In the genomic region with DNA sequence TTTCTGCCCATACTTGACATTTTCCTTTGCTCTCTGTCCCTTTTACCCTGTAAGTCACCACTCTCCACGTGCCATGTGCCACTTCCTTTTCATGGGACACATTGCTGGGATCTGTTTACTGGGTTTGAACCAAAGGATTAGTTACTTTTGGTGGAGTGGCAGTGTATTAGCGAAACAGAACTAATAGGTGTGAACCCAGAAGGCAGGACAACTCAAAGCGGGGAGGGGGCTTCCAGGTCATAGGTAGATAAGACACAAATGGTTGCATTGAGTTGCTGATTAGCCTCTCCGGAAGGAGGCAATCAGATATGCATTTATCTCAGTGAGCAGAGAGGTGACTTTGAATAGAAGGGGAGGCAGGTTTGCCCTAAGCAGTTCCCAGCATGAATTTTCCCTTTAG, we compare ENCODE assay signal across 8 cellular contexts. TPM values are rescaled to one million over a fixed set of nuclear protein-coding genes. Genes with fewer than 3 reads are reported as not detected.
DNase-seq lines count a peak whose midpoint lies in the region; ATAC-seq and TF ChIP-seq lines count a peak whose summit lies in the region.

No MANE protein-coding gene starts in this region.

- H3K27me3 ChIP-seq in CD4-positive, CD25-positive, alpha-beta regulatory T cell (ENCODE audit: control insufficient read depth, insufficient read depth, low read length) = peaks cover 1% of the 10 kb centered on the region
- no peaks in the 10 kb centered on the region for H3K27me3 ChIP-seq in neural cell (ENCODE audit: insufficient read depth, low read depth, low read length)

- no peaks in the 10 kb centered on the region for H3K9me3 ChIP-seq in CD4-positive, CD25-positive, alpha-beta regulatory T cell (ENCODE audit: control insufficient read depth in 2 of 2, low read length in 2 of 2)
- no peaks in the 10 kb centered on the region for H3K9me3 ChIP-seq in neural cell (ENCODE audit: low read length)

- no peak for TF ChIP-seq CTCF in neural cell (IDR thresholded peaks at IDR 0.05; ENCODE audit: poor library complexity, severe bottlenecking)

- H3K4me1 Mint-ChIP-seq in CD4-positive, CD25-positive, alpha-beta regulatory T cell = peaks cover 11 to 52% (median 32%) of the 10 kb centered on the region in 4 donors
- H3K4me1 Mint-ChIP-seq in dendritic cell treated with granulocyte-macrophage colony-stimulating factor and Interleukin-4, amounts not matched to agents 40 ng/mL and 50 ng/mL, for 4 days (ENCODE audit: low read depth) = peaks cover 21% of the 10 kb centered on the region

- peaks cover 12% of the 10 kb centered on the region for H3K27me3 Mint-ChIP-seq in CD4-positive, CD25-positive, alpha-beta regulatory T cell
- H3K27me3 Mint-ChIP-seq in dendritic cell treated with granulocyte-macrophage colony-stimulating factor and Interleukin-4, amounts not matched to agents 40 ng/mL and 50 ng/mL, for 4 days = peaks cover 14% of the 10 kb centered on the region

- TF ChIP-seq RAD21 in neural cell (conservative IDR thresholded peaks at IDR 0.05) = no peak

- H4K20me1 ChIP-seq in neural cell (ENCODE audit: insufficient read depth) = no peaks in the 10 kb centered on the region

- H3K4me3 ChIP-seq in CD4-positive, CD25-positive, alpha-beta regulatory T cell (ENCODE audit: low read depth, low read length) = peak overlapping the region; percentile 95
- peak overlapping the region; percentile 89 for H3K4me3 ChIP-seq in neural cell (ENCODE audit: low read length)

- peak overlapping the region; percentile 78 for H3K27ac ChIP-seq in CD4-positive, CD25-positive, alpha-beta regulatory T cell (ENCODE audit: insufficient read depth, low read length, poor library complexity, severe bottlenecking)
- peak overlapping the region; percentile 86 for H3K27ac ChIP-seq in neural cell (ENCODE audit: low read length)

- H3K9me3 Mint-ChIP-seq in CD4-positive, CD25-positive, alpha-beta regulatory T cell = peaks cover 0 to 7% (median 0%) of the 10 kb centered on the region in 7 donors
- no peaks in the 10 kb centered on the region for H3K9me3 Mint-ChIP-seq in dendritic cell treated with granulocyte-macrophage colony-stimulating factor and Interleukin-4, amounts not matched to agents 40 ng/mL and 50 ng/mL, for 4 days

- ATAC-seq in CD4-positive, CD25-positive, alpha-beta regulatory T cell (ENCODE audit: low read depth in 2 of 2) = no peak
- ATAC-seq in GM19328 (IDR thresholded peaks at IDR 0.05; ENCODE audit: unreplicated experiment) = no peak

- TF ChIP-seq EP300 in neural cell (conservative IDR thresholded peaks at IDR 0.05; ENCODE audit: poor library complexity, severe bottlenecking) = no peak

- intact Hi-C loops in dendritic cell treated with granulocyte-macrophage colony-stimulating factor and Interleukin-4, amounts not matched to agents 40 ng/mL and 50 ng/mL, for 4 days (cut with micrococcal nuclease) = loop anchor here (10.0 kb wide), 1 partner anchor 322 kb away; no protein-coding TSS in a partner anchor

- no peak for DNase-seq in CD4-positive, CD25-positive, alpha-beta regulatory T cell
- DNase-seq in NCI-H69 (lab: John Stamatoyannopoulos, UW) (peak; percentile 22), HPDE6-E6E7 (ENCODE audit: extremely low spot score) (no peak), HK-2 (ENCODE audit: unreplicated experiment) (no peak), NCI-H446 treated with DMSO at 0.1 percent for 48 hours (lab: John Stamatoyannopoulos, UW) (no peak)

- peak overlapping the region; percentile 90 to 99 (median 98) for H3K4me3 Mint-ChIP-seq in CD4-positive, CD25-positive, alpha-beta regulatory T cell
- peak overlapping the region; percentile 97 for H3K4me3 Mint-ChIP-seq in dendritic cell treated with granulocyte-macrophage colony-stimulating factor and Interleukin-4, amounts not matched to agents 40 ng/mL and 50 ng/mL, for 4 days

- H3F3A ChIP-seq in neural cell (ENCODE audit: insufficient read depth, low read length, poor library complexity, severe bottlenecking) = no peaks in the 10 kb centered on the region

- H3K4me2 ChIP-seq in neural cell (ENCODE audit: low read length) = peak overlapping the region; percentile 91

- H3K9ac ChIP-seq in neural cell (ENCODE audit: low read length) = peak overlapping the region; percentile 82

- H3K36me3 ChIP-seq in CD4-positive, CD25-positive, alpha-beta regulatory T cell (ENCODE audit: control insufficient read depth, insufficient read depth, low read length) = peaks cover 3% of the 10 kb centered on the region
- H3K36me3 ChIP-seq in neural cell (ENCODE audit: insufficient read depth, low read length) = no peaks in the 10 kb centered on the region

- peak overlapping the region; percentile 91 for H2AFZ ChIP-seq in neural cell (ENCODE audit: low read depth, low read length)

- peak overlapping the region; percentile 88 to 95 (median 94) for H3K27ac Mint-ChIP-seq in CD4-positive, CD25-positive, alpha-beta regulatory T cell
- peak overlapping the region; percentile 77 for H3K27ac Mint-ChIP-seq in dendritic cell treated with granulocyte-macrophage colony-stimulating factor and Interleukin-4, amounts not matched to agents 40 ng/mL and 50 ng/mL, for 4 days

- peaks cover 15% of the 10 kb centered on the region for H3K36me3 Mint-ChIP-seq in CD4-positive, CD25-positive, alpha-beta regulatory T cell
- H3K36me3 Mint-ChIP-seq in dendritic cell treated with granulocyte-macrophage colony-stimulating factor and Interleukin-4, amounts not matched to agents 40 ng/mL and 50 ng/mL, for 4 days (ENCODE audit: low read depth) = peaks cover 31% of the 10 kb centered on the region

- H3K4me1 ChIP-seq in CD4-positive, CD25-positive, alpha-beta regulatory T cell (ENCODE audit: control insufficient read depth, insufficient read depth, low read length, poor library complexity, severe bottlenecking) = peaks cover 23% of the 10 kb centered on the region

- no peaks in the 10 kb centered on the region for H3K9me2 ChIP-seq in neural cell (ENCODE audit: insufficient read depth, low read length)

- peaks cover 21% of the 10 kb centered on the region for H3K79me2 ChIP-seq in neural cell (replicated peaks; ENCODE audit: insufficient read depth, low read length)

TF ChIP-seq in neural cell, 6 proteins besides CTCF, POLR2A, EP300 and RAD21:
- TF ChIP-seq POLR2AphosphoS5 (IDR thresholded peaks at IDR 0.05) (no peak), SMC3 (conservative IDR thresholded peaks at IDR 0.05; ENCODE audit: poor library complexity) (no peak), EZH2 (IDR thresholded peaks at IDR 0.05; ENCODE audit: borderline replicate concordance, insufficient read depth, low read length, poor library complexity, severe bottlenecking) (no peak), MXI1 (conservative IDR thresholded peaks at IDR 0.05; ENCODE audit: poor library complexity, severe bottlenecking) (peak; percentile 36), TAF1 (IDR thresholded peaks at IDR 0.05; ENCODE audit: low read depth) (peak; percentile 18)
- TF ChIP-seq, protein P1, sequence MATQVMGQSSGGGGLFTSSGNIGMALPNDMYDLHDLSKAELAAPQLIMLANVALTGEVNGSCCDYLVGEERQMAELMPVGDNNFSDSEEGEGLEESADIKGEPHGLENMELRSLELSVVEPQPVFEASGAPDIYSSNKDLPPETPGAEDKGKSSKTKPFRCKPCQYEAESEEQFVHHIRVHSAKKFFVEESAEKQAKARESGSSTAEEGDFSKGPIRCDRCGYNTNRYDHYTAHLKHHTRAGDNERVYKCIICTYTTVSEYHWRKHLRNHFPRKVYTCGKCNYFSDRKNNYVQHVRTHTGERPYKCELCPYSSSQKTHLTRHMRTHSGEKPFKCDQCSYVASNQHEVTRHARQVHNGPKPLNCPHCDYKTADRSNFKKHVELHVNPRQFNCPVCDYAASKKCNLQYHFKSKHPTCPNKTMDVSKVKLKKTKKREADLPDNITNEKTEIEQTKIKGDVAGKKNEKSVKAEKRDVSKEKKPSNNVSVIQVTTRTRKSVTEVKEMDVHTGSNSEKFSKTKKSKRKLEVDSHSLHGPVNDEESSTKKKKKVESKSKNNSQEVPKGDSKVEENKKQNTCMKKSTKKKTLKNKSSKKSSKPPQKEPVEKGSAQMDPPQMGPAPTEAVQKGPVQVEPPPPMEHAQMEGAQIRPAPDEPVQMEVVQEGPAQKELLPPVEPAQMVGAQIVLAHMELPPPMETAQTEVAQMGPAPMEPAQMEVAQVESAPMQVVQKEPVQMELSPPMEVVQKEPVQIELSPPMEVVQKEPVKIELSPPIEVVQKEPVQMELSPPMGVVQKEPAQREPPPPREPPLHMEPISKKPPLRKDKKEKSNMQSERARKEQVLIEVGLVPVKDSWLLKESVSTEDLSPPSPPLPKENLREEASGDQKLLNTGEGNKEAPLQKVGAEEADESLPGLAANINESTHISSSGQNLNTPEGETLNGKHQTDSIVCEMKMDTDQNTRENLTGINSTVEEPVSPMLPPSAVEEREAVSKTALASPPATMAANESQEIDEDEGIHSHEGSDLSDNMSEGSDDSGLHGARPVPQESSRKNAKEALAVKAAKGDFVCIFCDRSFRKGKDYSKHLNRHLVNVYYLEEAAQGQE (IDR thresholded peaks at IDR 0.05; ENCODE audit: borderline replicate concordance) = no peak

RNA-seq across cellular contexts. Expression of a gene that starts 0.9 kb away (rescaled TPM):
- 14.6 TPM for total RNA-seq in CD4-positive, CD25-positive, alpha-beta regulatory T cell
- polyA plus RNA-seq in CD4-positive, CD25-positive, alpha-beta regulatory T cell = 1 to 10 TPM; 5.9 to 8.2 (median 7.2) TPM
- 24.6 and 30.4 TPM in 2 replicates for polyA plus RNA-seq in neural cell
- polyA minus RNA-seq in neural cell = 21.9 and 27.9 TPM in 2 replicates

RNA-seq across cellular contexts. Expression of a gene that starts 12.0 kb away (rescaled TPM):
- total RNA-seq in CD4-positive, CD25-positive, alpha-beta regulatory T cell = not detected
- not detected for polyA plus RNA-seq in CD4-positive, CD25-positive, alpha-beta regulatory T cell
- not detected in 2 replicates for polyA plus RNA-seq in neural cell
- not detected in 2 replicates for polyA minus RNA-seq in neural cell
